11 cellular contexts compared by ENCODE assay signal in genomic region chr9:27353405-27354229, GRCh38. TPM values are rescaled to one million over a fixed set of nuclear protein-coding genes. Genes with fewer than 3 reads are reported as not detected.
DNase-seq lines count a peak whose midpoint lies in the region; ATAC-seq and TF ChIP-seq lines count a peak whose summit lies in the region.
"Had no signal": no experiment of that assay in that cellular context is flagged by ENCODE, and none has a peak within 500 bp of the region (broad histone marks: within the 10 kb centered on the region; RNA-seq: fewer than 3 reads in every experiment).

No MANE protein-coding gene starts in this region.

- H3K27ac ChIP-seq in prostate gland, result no peak overlapping the region

- no peak for TF ChIP-seq CTCF in osteocyte (IDR thresholded peaks at IDR 0.05)
- no peak for TF ChIP-seq CTCF in prostate gland (IDR thresholded peaks at IDR 0.05)
- TF ChIP-seq CTCF in mesothelial cell of epicardium (IDR thresholded peaks at IDR 0.05; ENCODE audit: unreplicated experiment), result no peak

- no peaks in the 10 kb centered on the region for H3K36me3 ChIP-seq in prostate gland

- peaks cover 21% of the 10 kb centered on the region for H3K4me1 Mint-ChIP-seq in activated CD8-positive, alpha-beta memory T cell treated with anti-CD3 and anti-CD28 coated beads, Interleukin-2, amount 10 ng/mL, durations not matched to agents 7 days and 5 days
- H3K4me1 Mint-ChIP-seq in activated naive CD8-positive, alpha-beta T cell treated with anti-CD3 and anti-CD28 coated beads, Interleukin-2, amount 50 U/mL, for 24 hours, result peaks cover 25% of the 10 kb centered on the region
- H3K4me1 Mint-ChIP-seq in osteocyte (ENCODE audit: unreplicated experiment) (peaks cover 48% of the 10 kb centered on the region), mesothelial cell of epicardium (peaks cover 26% of the 10 kb centered on the region)

- TF ChIP-seq POLR2A in prostate gland (IDR thresholded peaks at IDR 0.05), result no peak

- DNase-seq in activated CD8-positive, alpha-beta memory T cell treated with anti-CD3 and anti-CD28 coated beads, Interleukin-2, amount 10 ng/mL, durations not matched to agents 7 days and 5 days, result no peak
- DNase-seq in activated CD8-positive, alpha-beta memory T cell treated with anti-CD3 and anti-CD28 coated beads for 24 hours, result no peak
- DNase-seq in activated naive CD8-positive, alpha-beta T cell treated with anti-CD3 and anti-CD28 coated beads, Interleukin-2, amount 50 U/mL, for 24 hours, result no peak
- no peak for DNase-seq in osteocyte (ENCODE audit: extremely low spot score, unreplicated experiment)
- no peak for DNase-seq in NCI-H2029 treated with DMSO at 0.1 percent for 48 hours (lab: John Stamatoyannopoulos, UW)
- no peak for DNase-seq in prostate gland (ENCODE audit: low spot score)
- no peak for DNase-seq in mesothelial cell of epicardium (ENCODE audit: low spot score in 2 of 2, unreplicated experiment in 2 of 2)
- DNase-seq: CD4-positive, CD25-positive, alpha-beta regulatory T cell had no signal

- no peaks in the 10 kb centered on the region for H3K4me1 ChIP-seq in prostate gland (replicated peaks)

- no peaks in the 10 kb centered on the region for H3K27me3 ChIP-seq in prostate gland (replicated peaks; ENCODE audit: insufficient read depth)

- 72% methylated on average over 6 of the region's 6 CpGs for WGBS in prostate gland

- no peak overlapping the region for H3K4me3 ChIP-seq in prostate gland

- peaks cover under 1% of the 10 kb centered on the region for H3K27me3 Mint-ChIP-seq in activated CD8-positive, alpha-beta memory T cell treated with anti-CD3 and anti-CD28 coated beads, Interleukin-2, amount 10 ng/mL, durations not matched to agents 7 days and 5 days
- no peaks in the 10 kb centered on the region for H3K27me3 Mint-ChIP-seq in activated naive CD8-positive, alpha-beta T cell treated with anti-CD3 and anti-CD28 coated beads, Interleukin-2, amount 50 U/mL, for 24 hours
- H3K27me3 Mint-ChIP-seq in osteocyte (ENCODE audit: unreplicated experiment) (no peaks in the 10 kb centered on the region), mesothelial cell of epicardium (ENCODE audit: low read depth) (no peaks in the 10 kb centered on the region)
- H3K27me3 Mint-ChIP-seq: CD4-positive, CD25-positive, alpha-beta regulatory T cell had no signal

- no peak overlapping the region for H3K4me3 Mint-ChIP-seq in activated CD8-positive, alpha-beta memory T cell treated with anti-CD3 and anti-CD28 coated beads, Interleukin-2, amount 10 ng/mL, durations not matched to agents 7 days and 5 days
- no peak overlapping the region for H3K4me3 Mint-ChIP-seq in activated naive CD8-positive, alpha-beta T cell treated with anti-CD3 and anti-CD28 coated beads, Interleukin-2, amount 50 U/mL, for 24 hours
- H3K4me3 Mint-ChIP-seq in osteocyte (ENCODE audit: unreplicated experiment), result no peak overlapping the region
- no peak overlapping the region for H3K4me3 Mint-ChIP-seq in mesothelial cell of epicardium
- H3K4me3 Mint-ChIP-seq: CD4-positive, CD25-positive, alpha-beta regulatory T cell had no signal

- no peak overlapping the region for H3K27ac Mint-ChIP-seq in activated CD8-positive, alpha-beta memory T cell treated with anti-CD3 and anti-CD28 coated beads, Interleukin-2, amount 10 ng/mL, durations not matched to agents 7 days and 5 days
- H3K27ac Mint-ChIP-seq in activated naive CD8-positive, alpha-beta T cell treated with anti-CD3 and anti-CD28 coated beads, Interleukin-2, amount 50 U/mL, for 24 hours, result no peak overlapping the region
- H3K27ac Mint-ChIP-seq in osteocyte (ENCODE audit: unreplicated experiment), result peak overlapping the region; percentile 41
- H3K27ac Mint-ChIP-seq in mesothelial cell of epicardium, result no peak overlapping the region
- H3K27ac Mint-ChIP-seq: CD4-positive, CD25-positive, alpha-beta regulatory T cell had no signal

- CTCF ChIA-PET in activated CD8-positive, alpha-beta memory T cell treated with anti-CD3 and anti-CD28 coated beads, Interleukin-2, amount 10 ng/mL, durations not matched to agents 7 days and 5 days (lab: Charles Lee), result interaction anchor here (1.3 kb wide), 1 partner anchor 177 kb away, joined by 3 read pairs; no protein-coding TSS in a partner anchor

- no peaks in the 10 kb centered on the region for H3K36me3 Mint-ChIP-seq in activated CD8-positive, alpha-beta memory T cell treated with anti-CD3 and anti-CD28 coated beads, Interleukin-2, amount 10 ng/mL, durations not matched to agents 7 days and 5 days
- no peaks in the 10 kb centered on the region for H3K36me3 Mint-ChIP-seq in activated naive CD8-positive, alpha-beta T cell treated with anti-CD3 and anti-CD28 coated beads, Interleukin-2, amount 50 U/mL, for 24 hours (ENCODE audit: low read depth)
- H3K36me3 Mint-ChIP-seq in osteocyte (ENCODE audit: unreplicated experiment), result peaks cover 4% of the 10 kb centered on the region
- peaks cover under 1% of the 10 kb centered on the region for H3K36me3 Mint-ChIP-seq in mesothelial cell of epicardium

- peak; percentile 49 for ATAC-seq in activated CD8-positive, alpha-beta memory T cell treated with anti-CD3 and anti-CD28 coated beads, Interleukin-2, amount 10 ng/mL, durations not matched to agents 7 days and 5 days
- ATAC-seq in HG03039 (IDR thresholded peaks at IDR 0.05; ENCODE audit: unreplicated experiment), result peak; percentile 94
- ATAC-seq in activated naive CD8-positive, alpha-beta T cell treated with anti-CD3 and anti-CD28 coated beads, Interleukin-2, amount 50 U/mL, for 24 hours, result peak; percentile 34

- no peaks in the 10 kb centered on the region for H3K9me3 Mint-ChIP-seq in activated CD8-positive, alpha-beta memory T cell treated with anti-CD3 and anti-CD28 coated beads, Interleukin-2, amount 10 ng/mL, durations not matched to agents 7 days and 5 days (ENCODE audit: low read depth)
- no peaks in the 10 kb centered on the region for H3K9me3 Mint-ChIP-seq in activated naive CD8-positive, alpha-beta T cell treated with anti-CD3 and anti-CD28 coated beads, Interleukin-2, amount 50 U/mL, for 24 hours
- H3K9me3 Mint-ChIP-seq in osteocyte (ENCODE audit: unreplicated experiment) (no peaks in the 10 kb centered on the region), mesothelial cell of epicardium (no peaks in the 10 kb centered on the region)
- H3K9me3 Mint-ChIP-seq: CD4-positive, CD25-positive, alpha-beta regulatory T cell had no signal

- intact Hi-C loops in prostate gland (cut with DNase I), result no loop called here

- H3K9me3 ChIP-seq in prostate gland, result no peaks in the 10 kb centered on the region

RNA-seq across cellular contexts. Expression of gene EQTN, which starts 56.7 kb away (rescaled TPM):
- total RNA-seq in activated CD8-positive, alpha-beta memory T cell treated with anti-CD3 and anti-CD28 coated beads, Interleukin-2, amount 10 ng/mL, durations not matched to agents 7 days and 5 days, result not detected
- not detected in 2 replicates for total RNA-seq in osteocyte
- 1 to 10 TPM in 1 of 2 donors, not detected in 1; 3.0 TPM for total RNA-seq in prostate gland
- 0.71 to 1.4 TPM (median 1.2 TPM) in 3 replicates for total RNA-seq in mesothelial cell of epicardium
- total RNA-seq: CD4-positive, CD25-positive, alpha-beta regulatory T cell; glomerular endothelial cell; T-helper 1 cell treated with Interleukin-12 subunit alpha and Interleukin-12 subunit beta and Interleukin-4 antibody, amounts not matched to agents 30 ng/mL and 1 ng/mL, for 36 hours had no signal

Comparison
In these comparisons a context has a peak if more than half of its experiments do, and no peak if none do; other contexts are left out.
1. ATAC-seq: peak in every context shown above with its lines; median percentile 94 in HG03039; 49 in activated CD8-positive, alpha-beta memory T cell treated with anti-CD3 and anti-CD28 coated beads, Interleukin-2, amount 10 ng/mL, durations not matched to agents 7 days and 5 days; 34 in activated naive CD8-positive, alpha-beta T cell treated with anti-CD3 and anti-CD28 coated beads, Interleukin-2, amount 50 U/mL, for 24 hours.